Comparison of ENCODE assay signal across 23 cellular contexts in the genomic region with DNA sequence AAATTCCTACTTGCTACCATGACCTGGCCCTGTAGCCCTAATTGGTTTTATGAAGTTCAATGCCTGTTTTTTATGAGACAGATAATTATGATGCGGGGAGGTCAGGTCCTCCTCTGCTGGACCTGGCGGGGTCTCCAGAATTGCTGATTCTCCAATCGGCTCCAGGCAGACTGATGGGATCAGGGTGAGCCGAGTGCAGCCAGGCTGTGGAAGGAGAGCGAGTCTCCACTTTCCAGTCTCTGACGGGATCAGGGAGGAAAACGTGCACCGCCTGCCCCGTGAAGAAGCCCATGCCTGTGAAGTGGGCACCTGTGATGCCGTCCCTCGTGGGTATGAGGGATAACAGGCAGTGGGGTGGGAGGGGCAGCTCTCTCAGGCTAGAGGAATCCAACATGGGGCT.
"Had no signal": no experiment of that assay in that cellular context is flagged by ENCODE, and none has a peak within 500 bp of the region (broad histone marks: within the 10 kb centered on the region; RNA-seq: fewer than 3 reads in every experiment).

No MANE protein-coding gene starts in this region.

- H3K4me3 ChIP-seq: left ventricle myocardium inferior, lung, psoas muscle, right atrium auricular region, right lobe of liver, smooth muscle cell, stomach, testis, thyroid gland, transverse colon, upper lobe of right lung had no signal

- DNase-seq: immature natural killer cell; left ventricle myocardium inferior; mesendoderm; naive B cell; natural killer cell; psoas muscle; right lobe of liver; stimulated activated CD4-positive, alpha-beta T cell treated with anti-CD3 and anti-CD28 coated beads, Interleukin-1b, Interleukin-23, amount 100 ng/mL, for 48 hours; stimulated activated CD4-positive, alpha-beta T cell treated with anti-CD3 and anti-CD28 coated beads, Interleukin-4, amount 100 ng/mL, for 1 hour; stimulated activated naive B cell treated with anti-CD40 and anti-IgM and Interleukin-4, amounts not matched to agents 10 μg/mL and 1 μg/mL and 100 μg/mL, for 72 hours; stimulated activated naive CD8-positive, alpha-beta T cell treated with anti-CD3 and anti-CD28 coated beads, Interleukin-15, Interleukin-2, amounts not matched to agents 100 U/mL and 50 U/mL, for 24 hours; stomach; testis; thyroid gland; transverse colon; upper lobe of right lung had no signal

- H3K79me2 ChIP-seq: parathyroid adenoma had no signal

- H3K9ac ChIP-seq: parathyroid adenoma had no signal

- H3K27ac ChIP-seq: left ventricle myocardium inferior, neutrophil, parathyroid adenoma, psoas muscle, right atrium auricular region, right lobe of liver, stomach, testis, thyroid gland, transverse colon, upper lobe of right lung had no signal

- H3K4me2 ChIP-seq: smooth muscle cell had no signal

- H3K36me3 ChIP-seq: left ventricle myocardium inferior, neutrophil, right atrium auricular region, right lobe of liver, stomach, thyroid gland, transverse colon, upper lobe of right lung had no signal

- H3K4me3 Mint-ChIP-seq: immature natural killer cell; mesothelial cell of epicardium; naive B cell; natural killer cell; neural crest cell; stimulated activated naive B cell treated with anti-CD40 and anti-IgM and Interleukin-4, amounts not matched to agents 10 μg/mL and 1 μg/mL and 100 μg/mL, for 72 hours had no signal

- H2AFZ ChIP-seq: parathyroid adenoma had no signal

- H3K27ac Mint-ChIP-seq: immature natural killer cell, mesothelial cell of epicardium, natural killer cell had no signal

- H3K9me3 Mint-ChIP-seq: mesothelial cell of epicardium; naive B cell; natural killer cell; neural crest cell; stimulated activated naive B cell treated with anti-CD40 and anti-IgM and Interleukin-4, amounts not matched to agents 10 μg/mL and 1 μg/mL and 100 μg/mL, for 72 hours had no signal

- H3K27me3 ChIP-seq: right atrium auricular region, right lobe of liver, testis, thyroid gland, upper lobe of right lung had no signal

- H3K36me3 Mint-ChIP-seq: immature natural killer cell; mesothelial cell of epicardium; naive B cell; natural killer cell; stimulated activated naive B cell treated with anti-CD40 and anti-IgM and Interleukin-4, amounts not matched to agents 10 μg/mL and 1 μg/mL and 100 μg/mL, for 72 hours had no signal

- ATAC-seq: natural killer cell; psoas muscle; stimulated activated naive B cell treated with anti-CD40 and anti-IgM and Interleukin-4, amounts not matched to agents 10 μg/mL and 1 μg/mL and 100 μg/mL, for 72 hours; stimulated activated naive CD8-positive, alpha-beta T cell treated with anti-CD3 and anti-CD28 coated beads, Interleukin-15, Interleukin-2, amounts not matched to agents 100 U/mL and 50 U/mL, for 24 hours; upper lobe of right lung had no signal

- H3K4me1 ChIP-seq: psoas muscle, right lobe of liver, thyroid gland, transverse colon, upper lobe of right lung had no signal

- H3K9me3 ChIP-seq: left ventricle myocardium inferior, neutrophil, psoas muscle, right atrium auricular region, right lobe of liver, stomach, testis, thyroid gland, transverse colon, upper lobe of right lung had no signal
